ENCODE assay signal across 9 cellular contexts in genomic region chr17:58335779-58336455, GRCh38. TPM values are rescaled to one million over a fixed set of nuclear protein-coding genes. Genes with fewer than 3 reads are reported as not detected.
DNase-seq lines count a peak whose midpoint lies in the region; ATAC-seq and TF ChIP-seq lines count a peak whose summit lies in the region.
"Had no signal": no experiment of that assay in that cellular context is flagged by ENCODE, and none has a peak within 500 bp of the region (broad histone marks: within the 10 kb centered on the region; RNA-seq: fewer than 3 reads in every experiment).

No MANE protein-coding gene starts in this region.

- H3K9me3 ChIP-seq in mucosa of descending colon = no peaks in the 10 kb centered on the region

- ATAC-seq in GM18517 (IDR thresholded peaks at IDR 0.05; ENCODE audit: unreplicated experiment) = peak; percentile 24
- ATAC-seq in activated T-helper 17 cell treated with anti-CD3 and anti-CD28 coated beads, Interleukin-2, amount 50 U/mL, for 72 hours (replicated peaks) = peak; percentile 25
- ATAC-seq in mucosa of descending colon = peak; percentile 41
- no peak for ATAC-seq in GM21447 (IDR thresholded peaks at IDR 0.05; ENCODE audit: unreplicated experiment)

- H3K4me3 ChIP-seq in mucosa of descending colon = no peak overlapping the region
- H3K4me3 ChIP-seq: PC-9 had no signal

- H3K36me3 ChIP-seq in mucosa of descending colon (ENCODE audit: low read depth) = no peaks in the 10 kb centered on the region

- no peaks in the 10 kb centered on the region for H3K27me3 Mint-ChIP-seq in activated T-helper 17 cell treated with anti-CD3 and anti-CD28 coated beads, Interleukin-2, amount 50 U/mL, for 72 hours

- peaks cover 12% of the 10 kb centered on the region for H3K4me1 ChIP-seq in mucosa of descending colon (ENCODE audit: low read depth)

- peaks cover 100% of the 10 kb centered on the region for H3K36me3 Mint-ChIP-seq in activated T-helper 17 cell treated with anti-CD3 and anti-CD28 coated beads, Interleukin-2, amount 50 U/mL, for 72 hours (ENCODE audit: low read depth)

- H3K9me3 Mint-ChIP-seq in activated T-helper 17 cell treated with anti-CD3 and anti-CD28 coated beads, Interleukin-2, amount 50 U/mL, for 72 hours = no peaks in the 10 kb centered on the region

- intact Hi-C loops in mucosa of descending colon (cut with DNase I, micrococcal nuclease) = no loop called here

- peak overlapping the region; percentile 98 for H3K4me3 Mint-ChIP-seq in activated T-helper 17 cell treated with anti-CD3 and anti-CD28 coated beads, Interleukin-2, amount 50 U/mL, for 72 hours

- DNase-seq in NOMO-1 treated with dmso at 0.1 percent for 144 hours (lab: John Stamatoyannopoulos, UW; ENCODE audit: unreplicated experiment) (peak; percentile 81), mucosa of descending colon (peak; percentile 65 to 75 (median 71)), ureter (ENCODE audit: low spot score) (peak; percentile 62), COR-L47 (lab: John Stamatoyannopoulos, UW) (no peak), AG20443 (ENCODE audit: low spot score) (no peak)

- H3K4me1 Mint-ChIP-seq in activated T-helper 17 cell treated with anti-CD3 and anti-CD28 coated beads, Interleukin-2, amount 50 U/mL, for 72 hours = peaks cover 6% of the 10 kb centered on the region

- TF ChIP-seq CTCF in mucosa of descending colon (IDR thresholded peaks at IDR 0.05) = no peak

- H3K27ac Mint-ChIP-seq in activated T-helper 17 cell treated with anti-CD3 and anti-CD28 coated beads, Interleukin-2, amount 50 U/mL, for 72 hours = peak overlapping the region; percentile 100

RNA-seq across cellular contexts. Expression of gene TSPOAP1, which starts 7.3 kb away (rescaled TPM):
- 100 to 1,000 TPM in 1 of 2 donors, 10 to 100 TPM in 1; 97.2 to 107 TPM for total RNA-seq in activated T-helper 17 cell treated with anti-CD3 and anti-CD28 coated beads, Interleukin-2, amount 50 U/mL, for 72 hours
- total RNA-seq in mucosa of descending colon (10 to 100 TPM in 1 of 3 donors, 1 to 10 TPM in 2; 5.3 to 27.7 (median 8.3) TPM), ureter (21.0 TPM)

RNA-seq across cellular contexts. Expression of gene SUPT4H1, which starts 16.1 kb away (rescaled TPM):
- total RNA-seq in activated T-helper 17 cell treated with anti-CD3 and anti-CD28 coated beads, Interleukin-2, amount 50 U/mL, for 72 hours = 100 to 1,000 TPM; 117 to 147 TPM
- total RNA-seq in mucosa of descending colon = 10 to 100 TPM; 57.9 to 79.5 (median 68.9) TPM
- total RNA-seq in ureter = 55.2 TPM

RNA-seq across cellular contexts. Expression of gene MPO, which starts 55.2 kb away (rescaled TPM):
- 1 to 10 TPM; 1.2 to 2.0 TPM for total RNA-seq in activated T-helper 17 cell treated with anti-CD3 and anti-CD28 coated beads, Interleukin-2, amount 50 U/mL, for 72 hours
- total RNA-seq in mucosa of descending colon = under 1 TPM in 1 of 3 donors, not detected in 2; 0.19 TPM
- 0.23 TPM for total RNA-seq in ureter
- total RNA-seq: PC-9 had no signal

Comparison
In these comparisons a context has a peak if more than half of its experiments do, and no peak if none do; other contexts are left out.
1. DNase-seq: peak in NOMO-1 treated with dmso at 0.1 percent for 144 hours (single experiment), mucosa of descending colon (3 of 3) and ureter (single experiment); none in COR-L47 (single experiment) and AG20443 (single experiment).